Comparison of ENCODE assay signal across 8 cellular contexts in genomic region chr11:126282742-126283591, GRCh38. TPM values are rescaled to one million over a fixed set of nuclear protein-coding genes. Genes with fewer than 3 reads are reported as not detected.
DNase-seq lines count a peak whose midpoint lies in the region; ATAC-seq and TF ChIP-seq lines count a peak whose summit lies in the region.

TSS of gene TIRAP (plus strand) at chr11:126283093. CDS start at chr11:126290895, 7,802 bp downstream.

- H3K9me3 ChIP-seq in neural cell (ENCODE audit: low read length) (no peaks in the 10 kb centered on the region), transverse colon (no peaks in the 10 kb centered on the region)

- TF ChIP-seq POLR2A in transverse colon (IDR thresholded peaks at IDR 0.05): peak; percentile 68

- no peaks in the 10 kb centered on the region for H3K79me2 ChIP-seq in neural cell (replicated peaks; ENCODE audit: insufficient read depth, low read length)

- TF ChIP-seq EP300 in neural cell (conservative IDR thresholded peaks at IDR 0.05; ENCODE audit: poor library complexity, severe bottlenecking) (no peak), transverse colon (IDR thresholded peaks at IDR 0.05; ENCODE audit: low read depth) (no peak)

- in situ Hi-C loops in SK-MEL-5 (cut with HindIII; ENCODE audit: low pct_unique_long_range_greater_than_20kb, low sequenced_read_pairs): no loop called here
- in situ Hi-C loops in transverse colon (cut with MboI; ENCODE audit: low pct_ligation_motif_present in 1 of 4, low pct_unique_long_range_greater_than_20kb in 1 of 4, low sequenced_read_pairs in 3 of 4): no loop called here

- ATAC-seq in GM21423 (IDR thresholded peaks at IDR 0.05; ENCODE audit: unreplicated experiment) (peak; percentile 59), foreskin keratinocyte (peak; percentile 74)

- H3F3A ChIP-seq in neural cell (ENCODE audit: insufficient read depth, low read length, poor library complexity, severe bottlenecking): no peaks in the 10 kb centered on the region

- peak within 1 kb of the TSS; percentile 78 for H3K4me2 ChIP-seq in neural cell (ENCODE audit: low read length)

- H3K27ac ChIP-seq in foreskin keratinocyte (peak within 1 kb of the TSS; percentile 7), neural cell (ENCODE audit: low read length) (peak within 1 kb of the TSS; percentile 75), transverse colon (peak within 1 kb of the TSS; percentile 92 to 94 (median 93))

- H4K20me1 ChIP-seq in neural cell (ENCODE audit: insufficient read depth): no peaks in the 10 kb centered on the region

- peak within 1 kb of the TSS; percentile 73 for H2AFZ ChIP-seq in neural cell (ENCODE audit: low read depth, low read length)

- peak within 1 kb of the TSS; percentile 71 for H3K9ac ChIP-seq in neural cell (ENCODE audit: low read length)

- H3K4me3 ChIP-seq in neural cell (ENCODE audit: low read length) (peak within 1 kb of the TSS; percentile 71), transverse colon (peak within 1 kb of the TSS; percentile 61 to 84 (median 78))

- H3K4me1 ChIP-seq in foreskin keratinocyte (peaks cover 6% of the 10 kb centered on the region), transverse colon (peaks cover 7 to 28% (median 15%) of the 10 kb centered on the region in 4 donors)

- WGBS in transverse colon (ENCODE audit: low coverage in 1 of 2), 2 donors: 0% methylated on average over 2 to 49 of the region's 82 CpGs

- DNase-seq in D341Med (ENCODE audit: low spot score) (peak; percentile 71), HuH-7.5 (ENCODE audit: low spot score) (peak; percentile 64), SK-MEL-5 (ENCODE audit: low read depth, low spot score) (peak; percentile 30), foreskin keratinocyte (peak; percentile 24 to 41), transverse colon (peak; percentile 76)
- DNase-seq in activated naive CD4-positive, alpha-beta T cell treated with Interleukin-2 at 50 U/mL for 16 hours: peak; percentile 67

- H3K27me3 ChIP-seq in foreskin keratinocyte: no peaks in the 10 kb centered on the region
- no peaks in the 10 kb centered on the region for H3K27me3 ChIP-seq in neural cell (ENCODE audit: insufficient read depth, low read depth, low read length)
- no peaks in the 10 kb centered on the region for H3K27me3 ChIP-seq in transverse colon

- H3K36me3 ChIP-seq in neural cell (ENCODE audit: insufficient read depth, low read length) (no peaks in the 10 kb centered on the region), transverse colon (no peaks in the 10 kb centered on the region)

- no peaks in the 10 kb centered on the region for H3K9me2 ChIP-seq in neural cell (ENCODE audit: insufficient read depth, low read length)

- TF ChIP-seq CTCF in foreskin keratinocyte (conservative IDR thresholded peaks at IDR 0.05): no peak
- no peak for TF ChIP-seq CTCF in neural cell (IDR thresholded peaks at IDR 0.05; ENCODE audit: poor library complexity, severe bottlenecking)
- peak in 4 of 5 experiments; percentile 1 to 52 (median 30) for TF ChIP-seq CTCF in transverse colon (IDR thresholded peaks at IDR 0.05)

- no peak for TF ChIP-seq RAD21 in neural cell (conservative IDR thresholded peaks at IDR 0.05)

- intact Hi-C loops in transverse colon (cut with DNase I; ENCODE audit: low total_unique reads): no loop called here

TF ChIP-seq in neural cell, 6 proteins besides CTCF, POLR2A, EP300 and RAD21:
- TF ChIP-seq MXI1 (conservative IDR thresholded peaks at IDR 0.05; ENCODE audit: poor library complexity, severe bottlenecking) (peak; percentile 28), POLR2AphosphoS5 (IDR thresholded peaks at IDR 0.05) (peak; percentile 53), SMC3 (conservative IDR thresholded peaks at IDR 0.05; ENCODE audit: poor library complexity) (no peak)

RNA-seq across cellular contexts. Expression of gene TIRAP, which starts in this region (rescaled TPM):
- total RNA-seq in SK-MEL-5 (2014; rRNA removed; shearing (Covaris generic)): 5.9 and 7.0 TPM in 2 replicates
- 12.9 and 21.6 TPM in 2 replicates for polyA plus RNA-seq in SK-MEL-5 (2015; cell fraction: cytosol; rRNA removed)
- polyA plus RNA-seq in SK-MEL-5 (2015; cell fraction: nucleus; rRNA removed): 7.1 and 16.9 TPM in 2 replicates
- 4.8 and 5.1 TPM in 2 replicates for total RNA-seq in foreskin keratinocyte
- 2.4 and 2.6 TPM in 2 replicates for polyA plus RNA-seq in foreskin keratinocyte
- 2.0 and 3.6 TPM in 2 replicates for polyA plus RNA-seq in neural cell
- 2.4 and 2.7 TPM in 2 replicates for polyA minus RNA-seq in neural cell
- total RNA-seq in transverse colon: 10 to 100 TPM in 3 of 4 donors, 1 to 10 TPM in 1; 5.8 to 38.9 (median 20.3) TPM

Comparison
In these comparisons a context has a peak if more than half of its experiments do, and no peak if none do; other contexts are left out.
1. Peak in every context shown above with its lines: DNase-seq, ATAC-seq, H3K4me3 ChIP-seq and H3K27ac ChIP-seq.
2. H3K27ac ChIP-seq: peak in every context shown above with its lines; median percentile 93 in transverse colon; 75 in neural cell; 7 in foreskin keratinocyte.
3. CTCF ChIP-seq: peak in transverse colon (4 of 5); none in foreskin keratinocyte (single experiment) and neural cell (single experiment).